9 cellular contexts compared by ENCODE assay signal in the genomic region with DNA sequence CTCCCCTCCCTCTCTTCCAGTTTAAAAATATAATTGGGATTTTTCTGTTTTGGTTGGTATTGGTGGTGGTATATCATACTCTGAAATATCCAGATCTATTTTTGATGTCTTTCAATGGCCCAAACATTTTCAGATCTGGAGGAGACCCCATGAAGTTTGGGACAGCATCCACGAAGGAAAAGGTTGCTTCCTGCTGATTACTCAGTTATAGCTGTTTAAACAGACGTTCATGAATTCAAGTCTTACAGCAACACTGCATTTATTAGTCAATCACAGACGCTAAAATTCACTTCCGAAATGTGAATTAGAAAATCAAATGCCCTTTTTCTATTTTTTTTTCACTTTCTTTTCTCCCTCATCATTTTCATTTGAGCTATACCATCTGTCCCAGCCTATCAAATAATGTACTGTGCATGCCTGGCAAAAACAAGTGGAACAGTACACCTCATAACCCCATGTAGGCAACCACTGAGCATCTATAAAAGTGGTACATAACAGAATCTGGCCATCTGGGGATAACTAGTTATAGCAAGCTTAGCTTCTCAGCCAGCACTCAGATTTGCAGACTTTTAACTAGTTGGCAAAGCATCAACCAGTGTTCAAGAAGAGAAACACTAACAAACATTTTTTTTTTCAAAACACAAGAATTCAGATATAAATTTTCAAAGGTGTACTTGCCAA.
A peak's percentile ranks its signal among the peaks of the same experiment; 100 is the strongest.
DNase-seq lines count a peak whose midpoint lies in the region; ATAC-seq and TF ChIP-seq lines count a peak whose summit lies in the region.
"Had no signal": no experiment of that assay in that cellular context is flagged by ENCODE, and none has a peak within 500 bp of the region (broad histone marks: within the 10 kb centered on the region; RNA-seq: fewer than 3 reads in every experiment).

No MANE protein-coding gene starts in this region.

- TF ChIP-seq EP300 in ovary (IDR thresholded peaks at IDR 0.05): no peak

- no peaks in the 10 kb centered on the region for H3K27me3 ChIP-seq in ovary
- H3K27me3 ChIP-seq: cardiac muscle cell had no signal

- H3K4me1 ChIP-seq in ovary (ENCODE audit: insufficient read depth): peaks cover 12% of the 10 kb centered on the region

- H3K27ac ChIP-seq in ovary: peak overlapping the region in 1 of 2 donors; percentile 51
- H3K27ac ChIP-seq: cardiac muscle cell had no signal

- no peak for ATAC-seq in GM21786 (IDR thresholded peaks at IDR 0.05; ENCODE audit: unreplicated experiment)
- no peak for ATAC-seq in HG03095 (IDR thresholded peaks at IDR 0.05; ENCODE audit: unreplicated experiment)
- no peak for ATAC-seq in GM18873 (IDR thresholded peaks at IDR 0.05; ENCODE audit: low FRiP score, unreplicated experiment)

- no peak for TF ChIP-seq POLR2A in ovary (IDR thresholded peaks at IDR 0.05)

- peak overlapping the region; percentile 34 for H3K4me3 ChIP-seq in ovary
- H3K4me3 ChIP-seq: cardiac muscle cell had no signal

- WGBS in ovary, 3 donors: 9 to 11% (median 10%) methylated on average over 4 of the region's 4 CpGs

- no peak for TF ChIP-seq CTCF in ovary (IDR thresholded peaks at IDR 0.05)

- DNase-seq in DMS 273 (lab: John Stamatoyannopoulos, UW; ENCODE audit: unreplicated experiment): peak; percentile 86
- DNase-seq in NCI-H524 treated with DMSO at 0.1 percent for 48 hours (lab: John Stamatoyannopoulos, UW): peak; percentile 84
- DNase-seq in dermis blood vessel endothelial cell: peak; percentile 79
- DNase-seq in ovary: no peak
- no peak for DNase-seq in NCI-H82 treated with DMSO at 0.1 percent for 48 hours (lab: John Stamatoyannopoulos, UW; ENCODE audit: unreplicated experiment)

- intact Hi-C loops in ovary (cut with DNase I): no loop called here

- H3K36me3 ChIP-seq in ovary: no peaks in the 10 kb centered on the region
- H3K36me3 ChIP-seq: cardiac muscle cell had no signal

- no peaks in the 10 kb centered on the region for H3K9me3 ChIP-seq in ovary

Comparison
In these comparisons a context has a peak if more than half of its experiments do, and no peak if none do; other contexts are left out.
1. DNase-seq: peak in DMS 273 (single experiment), NCI-H524 treated with DMSO at 0.1 percent for 48 hours (single experiment) and dermis blood vessel endothelial cell (single experiment); none in ovary (0 of 5) and NCI-H82 treated with DMSO at 0.1 percent for 48 hours (single experiment).